ENCODE assay signal across 1 cellular context in the genomic region with DNA sequence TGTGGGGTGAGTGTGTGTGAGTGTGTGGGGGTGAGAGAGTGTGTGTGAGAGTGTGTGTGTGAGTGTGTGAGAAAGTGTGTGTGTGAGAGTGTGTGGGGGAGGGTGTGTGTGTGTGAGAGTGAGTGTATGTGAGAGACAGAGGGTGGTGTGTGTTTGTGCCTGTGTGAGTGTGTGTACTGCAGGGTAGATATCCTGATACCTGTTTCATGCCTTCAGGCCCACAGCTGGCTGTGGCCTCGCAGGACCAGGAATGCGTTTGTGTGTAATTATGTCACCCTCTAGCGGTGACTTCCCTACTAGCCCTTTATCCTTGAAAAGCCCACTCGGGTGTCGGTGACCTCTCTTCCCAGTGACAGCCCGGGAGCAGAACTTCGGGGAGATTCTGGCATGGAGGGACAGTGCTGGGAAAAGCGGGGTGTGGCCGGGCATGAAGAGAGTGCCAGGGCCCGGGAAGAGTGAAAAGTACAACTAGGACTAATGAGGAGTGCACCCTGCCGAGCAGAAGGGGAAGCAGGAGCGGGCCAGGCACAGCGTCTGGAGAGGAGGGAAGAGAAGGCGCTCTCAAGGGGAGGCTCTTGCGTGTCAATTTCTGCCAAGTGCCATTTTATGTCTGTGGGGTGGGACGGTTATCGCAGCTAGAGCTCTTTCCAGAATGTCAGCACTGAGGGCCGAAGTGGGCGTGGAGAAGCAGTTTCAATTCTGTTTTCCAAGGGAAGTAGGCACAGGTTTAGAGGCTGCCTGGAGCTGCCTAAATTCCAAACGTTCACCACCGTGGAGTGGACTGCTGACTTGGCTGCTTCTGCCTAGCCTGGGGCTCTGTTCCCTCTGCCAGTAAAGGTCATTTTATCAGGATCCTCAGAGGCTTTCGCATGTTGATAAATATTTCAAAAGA.
A peak's percentile ranks its signal among the peaks of the same experiment; 100 is the strongest.
TF ChIP-seq lines count a peak whose summit lies in the region.

No MANE protein-coding gene starts in this region.

TF ChIP-seq in HEK293, 187 proteins besides CTCF, POLR2A, EP300 and RAD21 (continued from another document and continues in another):
- TF ChIP-seq ZNF148 (tag by site-specific recombination; IDR thresholded peaks at IDR 0.05; ENCODE audit: borderline replicate concordance) = peak; percentile 84
- TF ChIP-seq, protein P1, sequence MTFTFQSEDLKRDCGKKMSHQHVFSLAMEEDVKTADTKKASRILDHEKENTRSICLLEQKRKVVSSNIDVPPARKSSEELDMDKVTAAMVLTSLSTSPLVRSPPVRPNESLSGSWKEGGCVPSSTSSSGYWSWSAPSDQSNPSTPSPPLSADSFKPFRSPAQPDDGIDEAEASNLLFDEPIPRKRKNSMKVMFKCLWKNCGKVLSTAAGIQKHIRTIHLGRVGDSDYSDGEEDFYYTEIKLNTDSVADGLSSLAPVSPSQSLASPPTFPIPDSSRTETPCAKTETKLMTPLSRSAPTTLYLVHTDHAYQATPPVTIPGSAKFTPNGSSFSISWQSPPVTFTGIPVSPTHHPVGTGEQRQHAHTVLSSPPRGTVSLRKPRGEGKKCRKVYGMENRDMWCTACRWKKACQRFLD (tag by site-specific recombination; IDR thresholded peaks at IDR 0.05) = no peak
- peak; percentile 63 for TF ChIP-seq ZIC2 (tag by site-specific recombination; IDR thresholded peaks at IDR 0.05)
- peak; percentile 52; the same call in 1 of the 2 replicates for TF ChIP-seq ZNF76 (tag by site-specific recombination; IDR thresholded peaks at IDR 0.05; ENCODE audit: borderline replicate concordance, low read depth)
- TF ChIP-seq MYNN (tag by site-specific recombination; IDR thresholded peaks at IDR 0.05; ENCODE audit: borderline replicate concordance) = no peak; the same call in 1 of the 2 replicates
- no peak for TF ChIP-seq ZNF274 (IDR thresholded peaks at IDR 0.05; ENCODE audit: low read length)
- no peak for TF ChIP-seq ZNF274 (tag by site-specific recombination; IDR thresholded peaks at IDR 0.05; ENCODE audit: borderline replicate concordance)
- TF ChIP-seq ZNF600 (tag by site-specific recombination; IDR thresholded peaks at IDR 0.05) = peak; percentile 90
- TF ChIP-seq ZNF335 (tag by site-specific recombination; conservative IDR thresholded peaks at IDR 0.05) = peak; percentile 88
- peak; percentile 65 for TF ChIP-seq PATZ1 (tag by site-specific recombination; IDR thresholded peaks at IDR 0.05)
- peak; percentile 97 for TF ChIP-seq ZNF654 (tag by site-specific recombination; IDR thresholded peaks at IDR 0.05; ENCODE audit: low read depth)
- peak; percentile 52; the same call in 1 of the 2 replicates for TF ChIP-seq ZNF223 (tag by site-specific recombination; IDR thresholded peaks at IDR 0.05)
- TF ChIP-seq ZBTB1 (tag by site-specific recombination; IDR thresholded peaks at IDR 0.05) = peak; percentile 86; the same call in 1 of the 2 replicates
- peak; percentile 70 for TF ChIP-seq ZBTB21 (tag by site-specific recombination; IDR thresholded peaks at IDR 0.05)
- peak; percentile 94 for TF ChIP-seq ZNF341 (tag by site-specific recombination; IDR thresholded peaks at IDR 0.05; ENCODE audit: low read depth)
- TF ChIP-seq, protein P2, sequence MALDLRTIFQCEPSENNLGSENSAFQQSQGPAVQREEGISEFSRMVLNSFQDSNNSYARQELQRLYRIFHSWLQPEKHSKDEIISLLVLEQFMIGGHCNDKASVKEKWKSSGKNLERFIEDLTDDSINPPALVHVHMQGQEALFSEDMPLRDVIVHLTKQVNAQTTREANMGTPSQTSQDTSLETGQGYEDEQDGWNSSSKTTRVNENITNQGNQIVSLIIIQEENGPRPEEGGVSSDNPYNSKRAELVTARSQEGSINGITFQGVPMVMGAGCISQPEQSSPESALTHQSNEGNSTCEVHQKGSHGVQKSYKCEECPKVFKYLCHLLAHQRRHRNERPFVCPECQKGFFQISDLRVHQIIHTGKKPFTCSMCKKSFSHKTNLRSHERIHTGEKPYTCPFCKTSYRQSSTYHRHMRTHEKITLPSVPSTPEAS (tag by site-specific recombination; IDR thresholded peaks at IDR 0.05) = peak; percentile 98
- TF ChIP-seq ZNF366 (tag by site-specific recombination; conservative IDR thresholded peaks at IDR 0.05) = peak; percentile 75
- 0 out of 2 replicates have a peak, but pooled peaks have one; percentile 44 for TF ChIP-seq REPIN1 (tag by site-specific recombination; IDR thresholded peaks at IDR 0.05; ENCODE audit: low read depth)
- peak; percentile 61; the same call in 1 of the 2 replicates for TF ChIP-seq PRDM4 (tag by site-specific recombination; IDR thresholded peaks at IDR 0.05)
- TF ChIP-seq ZSCAN23 (tag by site-specific recombination; IDR thresholded peaks at IDR 0.05) = peak; percentile 23; the same call in 1 of the 2 replicates
- peak; percentile 50; the same call in 1 of the 2 replicates for TF ChIP-seq ZNF133 (tag by site-specific recombination; IDR thresholded peaks at IDR 0.05)
- peak; percentile 91; the same call in 1 of the 2 replicates for TF ChIP-seq ZNF785 (tag by site-specific recombination; IDR thresholded peaks at IDR 0.05)
- TF ChIP-seq, protein P3, sequence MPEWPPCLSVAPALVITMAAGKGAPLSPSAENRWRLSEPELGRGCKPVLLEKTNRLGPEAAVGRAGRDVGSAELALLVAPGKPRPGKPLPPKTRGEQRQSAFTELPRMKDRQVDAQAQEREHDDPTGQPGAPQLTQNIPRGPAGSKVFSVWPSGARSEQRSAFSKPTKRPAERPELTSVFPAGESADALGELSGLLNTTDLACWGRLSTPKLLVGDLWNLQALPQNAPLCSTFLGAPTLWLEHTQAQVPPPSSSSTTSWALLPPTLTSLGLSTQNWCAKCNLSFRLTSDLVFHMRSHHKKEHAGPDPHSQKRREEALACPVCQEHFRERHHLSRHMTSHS (tag by site-specific recombination; IDR thresholded peaks at IDR 0.05) = peak; percentile 65
- TF ChIP-seq ZNF404 (tag by site-specific recombination; IDR thresholded peaks at IDR 0.05) = no peak
- no peak for TF ChIP-seq GLIS2 (tag by site-specific recombination; IDR thresholded peaks at IDR 0.05)
- TF ChIP-seq ZXDB (tag by site-specific recombination; IDR thresholded peaks at IDR 0.05) = peak; percentile 67; the same call in 1 of the 2 replicates
- TF ChIP-seq SCRT1 (tag by site-specific recombination; IDR thresholded peaks at IDR 0.05; ENCODE audit: borderline replicate concordance) = peak; percentile 95
- peak; percentile 96 for TF ChIP-seq SCRT2 (tag by site-specific recombination; IDR thresholded peaks at IDR 0.05)
- TF ChIP-seq ZNF473 (tag by site-specific recombination; IDR thresholded peaks at IDR 0.05) = no peak
- TF ChIP-seq, protein P4, sequence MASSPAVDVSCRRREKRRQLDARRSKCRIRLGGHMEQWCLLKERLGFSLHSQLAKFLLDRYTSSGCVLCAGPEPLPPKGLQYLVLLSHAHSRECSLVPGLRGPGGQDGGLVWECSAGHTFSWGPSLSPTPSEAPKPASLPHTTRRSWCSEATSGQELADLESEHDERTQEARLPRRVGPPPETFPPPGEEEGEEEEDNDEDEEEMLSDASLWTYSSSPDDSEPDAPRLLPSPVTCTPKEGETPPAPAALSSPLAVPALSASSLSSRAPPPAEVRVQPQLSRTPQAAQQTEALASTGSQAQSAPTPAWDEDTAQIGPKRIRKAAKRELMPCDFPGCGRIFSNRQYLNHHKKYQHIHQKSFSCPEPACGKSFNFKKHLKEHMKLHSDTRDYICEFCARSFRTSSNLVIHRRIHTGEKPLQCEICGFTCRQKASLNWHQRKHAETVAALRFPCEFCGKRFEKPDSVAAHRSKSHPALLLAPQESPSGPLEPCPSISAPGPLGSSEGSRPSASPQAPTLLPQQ (tag by site-specific recombination; IDR thresholded peaks at IDR 0.05) = peak; percentile 53; the same call in 1 of the 2 replicates
- no peak; the same call in 1 of the 2 replicates for TF ChIP-seq KLF10 (tag by site-specific recombination; IDR thresholded peaks at IDR 0.05)
- peak; percentile 69 for TF ChIP-seq ZNF843 (tag by site-specific recombination; IDR thresholded peaks at IDR 0.05)
- TF ChIP-seq ZNF610 (tag by site-specific recombination; IDR thresholded peaks at IDR 0.05; ENCODE audit: borderline replicate concordance) = peak; percentile 32; the same call in 1 of the 2 replicates
- peak; percentile 99 for TF ChIP-seq FEZF1 (tag by site-specific recombination; IDR thresholded peaks at IDR 0.05)
- TF ChIP-seq ZBTB8A (tag by site-specific recombination; IDR thresholded peaks at IDR 0.05) = peak; percentile 78
- 0 out of 2 replicates have a peak, but pooled peaks have one; percentile 70 for TF ChIP-seq ZNF155 (tag by site-specific recombination; IDR thresholded peaks at IDR 0.05)
- TF ChIP-seq ZNF394 (tag by site-specific recombination; IDR thresholded peaks at IDR 0.05; ENCODE audit: borderline replicate concordance) = no peak
- peak; percentile 43; the same call in 1 of the 2 replicates for TF ChIP-seq ZNF658 (tag by site-specific recombination; IDR thresholded peaks at IDR 0.05)
- TF ChIP-seq ZNF266 (tag by site-specific recombination; IDR thresholded peaks at IDR 0.05; ENCODE audit: low read depth) = peak; percentile 89
- TF ChIP-seq, protein P5, sequence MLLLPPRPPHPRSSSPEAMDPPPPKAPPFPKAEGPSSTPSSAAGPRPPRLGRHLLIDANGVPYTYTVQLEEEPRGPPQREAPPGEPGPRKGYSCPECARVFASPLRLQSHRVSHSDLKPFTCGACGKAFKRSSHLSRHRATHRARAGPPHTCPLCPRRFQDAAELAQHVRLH (tag by site-specific recombination; IDR thresholded peaks at IDR 0.05) = peak; percentile 95
- 0 out of 2 replicates have a peak, but pooled peaks have one; percentile 58 for TF ChIP-seq HOXC10 (CRISPR knock-in tag; IDR thresholded peaks at IDR 0.05)
- TF ChIP-seq ZNF501 (tag by site-specific recombination; IDR thresholded peaks at IDR 0.05) = peak; percentile 52; the same call in 1 of the 2 replicates
- TF ChIP-seq ZNF302 (tag by site-specific recombination; IDR thresholded peaks at IDR 0.05; ENCODE audit: low read depth) = no peak
- peak; percentile 84; the same call in 1 of the 2 replicates for TF ChIP-seq ZNF837 (tag by site-specific recombination; IDR thresholded peaks at IDR 0.05)
- peak; percentile 86 for TF ChIP-seq ZNF398 (tag by site-specific recombination; IDR thresholded peaks at IDR 0.05)
- TF ChIP-seq BCL11A (tag by site-specific recombination; IDR thresholded peaks at IDR 0.05; ENCODE audit: low read depth) = 0 out of 2 replicates have a peak, but pooled peaks have one; percentile 39
- TF ChIP-seq WT1 (tag by site-specific recombination; IDR thresholded peaks at IDR 0.05) = peak; percentile 48; the same call in 1 of the 2 replicates
